8 cellular contexts compared by ENCODE assay signal in genomic region chr5:181245427-181246275, GRCh38. TPM values are rescaled to one million over a fixed set of nuclear protein-coding genes. Genes with fewer than 3 reads are reported as not detected.
A peak's percentile ranks its signal among the peaks of the same experiment; 100 is the strongest.
DNase-seq lines count a peak whose midpoint lies in the region; ATAC-seq and TF ChIP-seq lines count a peak whose summit lies in the region.

No MANE protein-coding gene starts in this region.

- H3K9me3 Mint-ChIP-seq in activated naive CD8-positive, alpha-beta T cell treated with anti-CD3 and anti-CD28 coated beads for 36 hours, result no peaks in the 10 kb centered on the region

- TF ChIP-seq EP300 in tibial nerve (IDR thresholded peaks at IDR 0.05), result no peak

- H3K27ac ChIP-seq in tibial nerve, result peak overlapping the region; percentile 94 to 99 (median 98)

- H3K36me3 ChIP-seq in tibial nerve, result peaks cover 0 to 15% (median 4%) of the 10 kb centered on the region in 3 donors

- TF ChIP-seq CTCF in tibial nerve (IDR thresholded peaks at IDR 0.05), result no peak

- peaks cover 3 to 69% (median 59%) of the 10 kb centered on the region in 4 donors for H3K4me1 ChIP-seq in tibial nerve

- H3K4me3 Mint-ChIP-seq in activated naive CD8-positive, alpha-beta T cell treated with anti-CD3 and anti-CD28 coated beads for 36 hours, result peak overlapping the region; percentile 95

- H3K36me3 Mint-ChIP-seq in activated naive CD8-positive, alpha-beta T cell treated with anti-CD3 and anti-CD28 coated beads for 36 hours, result peaks cover 64% of the 10 kb centered on the region

- no peaks in the 10 kb centered on the region for H3K27me3 ChIP-seq in tibial nerve

- ATAC-seq in HG02642 (IDR thresholded peaks at IDR 0.05; ENCODE audit: poor library complexity, unreplicated experiment) (peak; percentile 5), left lobe of liver (peak; percentile 3), HG02973 (IDR thresholded peaks at IDR 0.05; ENCODE audit: unreplicated experiment) (no peak)

- peak overlapping the region; percentile 99 for H3K27ac Mint-ChIP-seq in activated naive CD8-positive, alpha-beta T cell treated with anti-CD3 and anti-CD28 coated beads for 36 hours

- 28 to 29% methylated on average over 34 of the region's 34 CpGs for WGBS in tibial nerve, 2 donors

- H3K4me1 Mint-ChIP-seq in activated naive CD8-positive, alpha-beta T cell treated with anti-CD3 and anti-CD28 coated beads for 36 hours, result peaks cover 54% of the 10 kb centered on the region

- peak overlapping the region; percentile 69 to 91 (median 82) for H3K4me3 ChIP-seq in tibial nerve

- DNase-seq in G401 (ENCODE audit: low spot score), result peak; percentile 37
- DNase-seq in activated naive CD8-positive, alpha-beta T cell treated with anti-CD3 and anti-CD28 coated beads for 36 hours, result no peak
- peak; percentile 52 for DNase-seq in left lobe of liver (ENCODE audit: low spot score)
- DNase-seq in tibial nerve (ENCODE audit: low spot score in 2 of 2), result no peak
- DNase-seq in KG1 (lab: John Stamatoyannopoulos, UW), result no peak
- no peak for DNase-seq in HuH-7.5 (ENCODE audit: low spot score)

- in situ Hi-C loops in G401 (cut with HindIII; ENCODE audit: low sequenced_read_pairs), result no loop called here

- H3K9me3 ChIP-seq in tibial nerve, result no peaks in the 10 kb centered on the region

- H3K27me3 Mint-ChIP-seq in activated naive CD8-positive, alpha-beta T cell treated with anti-CD3 and anti-CD28 coated beads for 36 hours, result peaks cover 10% of the 10 kb centered on the region

- TF ChIP-seq POLR2A in tibial nerve (IDR thresholded peaks at IDR 0.05), result no peak

RNA-seq across cellular contexts. Expression of gene RACK1, which starts 1.9 kb away (rescaled TPM):
- 4,601 and 5,352 TPM in 2 replicates for total RNA-seq in G401 (2014; rRNA removed; shearing (Covaris generic))
- 1,000 to 10,000 TPM; 2,517 to 2,594 TPM for total RNA-seq in activated naive CD8-positive, alpha-beta T cell treated with anti-CD3 and anti-CD28 coated beads for 36 hours
- total RNA-seq in left lobe of liver, result 510 TPM
- total RNA-seq in tibial nerve, result 1,000 to 10,000 TPM; 1,722 to 2,174 (median 1,870) TPM

RNA-seq across cellular contexts. Expression of gene TRIM52, which starts 15.3 kb away (rescaled TPM):
- total RNA-seq in G401 (2014; rRNA removed; shearing (Covaris generic)), result 2.5 and 3.6 TPM in 2 replicates
- 10 to 100 TPM in 1 of 2 experiments, 1 to 10 TPM in 1; 9.6 to 11.2 TPM for total RNA-seq in activated naive CD8-positive, alpha-beta T cell treated with anti-CD3 and anti-CD28 coated beads for 36 hours
- total RNA-seq in left lobe of liver, result 6.0 TPM
- total RNA-seq in tibial nerve, result 10 to 100 TPM; 12.3 to 20.3 (median 16.4) TPM

RNA-seq across cellular contexts. Expression of gene TRIM41, which starts 22.6 kb away (rescaled TPM):
- 23.0 and 27.3 TPM in 2 replicates for total RNA-seq in G401 (2014; rRNA removed; shearing (Covaris generic))
- total RNA-seq in activated naive CD8-positive, alpha-beta T cell treated with anti-CD3 and anti-CD28 coated beads for 36 hours, result 10 to 100 TPM; 34.2 to 37.6 TPM
- total RNA-seq in left lobe of liver (23.0 TPM), tibial nerve (10 to 100 TPM; 17.9 to 25.7 (median 22.7) TPM)

RNA-seq across cellular contexts. Expression of gene TRIM7, which starts 40.7 kb away (rescaled TPM):
- 3.9 and 5.1 TPM in 2 replicates for total RNA-seq in G401 (2014; rRNA removed; shearing (Covaris generic))
- under 1 TPM; 0.62 to 0.68 TPM for total RNA-seq in activated naive CD8-positive, alpha-beta T cell treated with anti-CD3 and anti-CD28 coated beads for 36 hours
- total RNA-seq in left lobe of liver (0.23 TPM), tibial nerve (10 to 100 TPM in 3 of 4 donors, 1 to 10 TPM in 1; 3.7 to 12.1 (median 10.6) TPM)

Comparison
In these comparisons a context has a peak if more than half of its experiments do, and no peak if none do; other contexts are left out.
1. DNase-seq: peak in G401 (single experiment) and left lobe of liver (single experiment); none in activated naive CD8-positive, alpha-beta T cell treated with anti-CD3 and anti-CD28 coated beads for 36 hours (single experiment), tibial nerve (0 of 2), KG1 (single experiment) and HuH-7.5 (single experiment).